Comparison of ENCODE assay signal across 8 cellular contexts in the genomic region with DNA sequence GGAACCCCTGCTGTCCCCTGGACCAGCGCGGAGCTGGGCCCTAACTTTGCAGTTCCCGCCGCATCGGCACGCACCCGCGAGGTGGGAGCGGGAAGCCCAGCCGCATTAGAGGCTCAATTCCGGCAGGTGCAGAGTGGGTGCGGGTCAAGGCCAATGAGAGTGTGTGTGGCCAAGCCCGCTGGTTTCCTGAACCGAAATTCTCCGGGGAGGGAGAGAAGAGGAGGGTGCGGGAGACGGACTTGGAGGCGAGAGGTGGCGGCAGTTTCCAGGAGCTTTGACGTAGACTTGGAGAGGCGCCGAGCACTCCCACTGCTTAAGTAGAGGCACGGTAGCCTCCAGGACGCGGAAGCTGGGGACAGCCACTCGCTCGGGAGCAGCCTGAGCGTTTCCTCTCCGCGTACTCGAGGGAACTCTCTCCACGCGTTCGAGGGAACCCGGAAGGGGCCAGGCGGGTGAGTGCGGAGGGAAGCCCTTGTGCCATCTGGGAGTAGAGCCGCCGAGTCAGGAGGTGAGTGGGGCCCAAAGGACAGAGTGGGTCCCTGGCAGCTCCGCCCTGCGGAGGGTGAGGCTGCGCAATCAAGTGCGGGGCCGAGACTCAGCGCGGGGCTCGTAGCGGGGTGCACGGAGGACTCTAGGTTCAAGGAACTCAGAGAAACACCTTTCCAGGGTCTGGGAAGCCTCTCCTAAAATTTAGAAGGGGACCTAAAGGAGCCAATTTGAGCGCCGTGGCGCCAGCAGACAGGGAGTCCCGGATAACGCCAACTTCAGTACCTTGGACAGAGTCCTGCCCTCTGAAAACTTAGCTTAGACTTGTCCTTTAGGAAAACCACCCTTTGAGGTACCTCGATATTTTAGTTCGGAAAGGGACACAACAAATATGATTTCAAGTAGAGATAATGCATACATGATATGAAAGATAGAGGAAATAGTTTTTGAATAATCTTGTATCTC. TPM values are rescaled to one million over a fixed set of nuclear protein-coding genes. Genes with fewer than 3 reads are reported as not detected.
DNase-seq lines count a peak whose midpoint lies in the region; ATAC-seq and TF ChIP-seq lines count a peak whose summit lies in the region.

A gene (plus strand): TSS at position 413 of the 951 bp plus-strand sequence. CDS start 1,750 bp downstream, outside the sequence.

- no peak within 1 kb of the TSS for H3K27ac Mint-ChIP-seq in stimulated activated effector memory CD8-positive, alpha-beta T cell treated with anti-CD3 and anti-CD28 coated beads, Interleukin-12 subunit alpha, Interleukin-12 subunit beta, amount 100 ng/mL, for 72 hours

- H3K27ac ChIP-seq in Peyer's patch: no peak within 1 kb of the TSS

- DNase-seq in GM03348 (ENCODE audit: low spot score): peak; percentile 76
- peak; percentile 12 for DNase-seq in LoVo (ENCODE audit: low spot score)
- DNase-seq in T47D (ENCODE audit: low read depth in 1 of 2, low spot score in 1 of 2): peak; percentile 58 to 76
- DNase-seq in kidney tubule cell (ENCODE audit: low spot score): peak; percentile 44
- no peak for DNase-seq in Peyer's patch
- DNase-seq in stimulated activated effector memory CD8-positive, alpha-beta T cell treated with anti-CD3 and anti-CD28 coated beads, Interleukin-12 subunit alpha, Interleukin-12 subunit beta, amount 100 ng/mL, for 72 hours (ENCODE audit: low spot score in 2 of 2): no peak
- DNase-seq in NCI-H1105 treated with DMSO at 0.1 percent for 48 hours (lab: John Stamatoyannopoulos, UW): no peak

- H3K4me3 Mint-ChIP-seq in stimulated activated effector memory CD8-positive, alpha-beta T cell treated with anti-CD3 and anti-CD28 coated beads, Interleukin-12 subunit alpha, Interleukin-12 subunit beta, amount 100 ng/mL, for 72 hours: no peak within 1 kb of the TSS

- no peaks in the 10 kb centered on the region for H3K27me3 ChIP-seq in Peyer's patch

- no peaks in the 10 kb centered on the region for H3K4me1 ChIP-seq in Peyer's patch

- TF ChIP-seq CTCF in Peyer's patch (IDR thresholded peaks at IDR 0.05): no peak

- ATAC-seq in GM19455 (IDR thresholded peaks at IDR 0.05; ENCODE audit: unreplicated experiment): no peak
- no peak for ATAC-seq in stimulated activated effector memory CD8-positive, alpha-beta T cell treated with anti-CD3 and anti-CD28 coated beads, Interleukin-12 subunit alpha, Interleukin-12 subunit beta, amount 100 ng/mL, for 72 hours

- no peaks in the 10 kb centered on the region for H3K36me3 Mint-ChIP-seq in stimulated activated effector memory CD8-positive, alpha-beta T cell treated with anti-CD3 and anti-CD28 coated beads, Interleukin-12 subunit alpha, Interleukin-12 subunit beta, amount 100 ng/mL, for 72 hours

- TF ChIP-seq POLR2A in Peyer's patch (IDR thresholded peaks at IDR 0.05): no peak

- H3K36me3 ChIP-seq in Peyer's patch: no peaks in the 10 kb centered on the region

- no peaks in the 10 kb centered on the region for H3K4me1 Mint-ChIP-seq in stimulated activated effector memory CD8-positive, alpha-beta T cell treated with anti-CD3 and anti-CD28 coated beads, Interleukin-12 subunit alpha, Interleukin-12 subunit beta, amount 100 ng/mL, for 72 hours

- no peak within 1 kb of the TSS for H3K4me3 ChIP-seq in Peyer's patch

- no peaks in the 10 kb centered on the region for H3K9me3 Mint-ChIP-seq in stimulated activated effector memory CD8-positive, alpha-beta T cell treated with anti-CD3 and anti-CD28 coated beads, Interleukin-12 subunit alpha, Interleukin-12 subunit beta, amount 100 ng/mL, for 72 hours

- no peaks in the 10 kb centered on the region for H3K9me3 ChIP-seq in Peyer's patch

- in situ Hi-C loops in T47D (cut with HindIII; ENCODE audit: low pct_unique_long_range_greater_than_20kb, low sequenced_read_pairs): no loop called here

RNA-seq across cellular contexts. Expression of the gene that starts here (rescaled TPM):
- not detected for total RNA-seq in Peyer's patch

Comparison
In these comparisons a context has a peak if more than half of its experiments do, and no peak if none do; other contexts are left out.
1. DNase-seq: peak in GM03348 (single experiment), LoVo (single experiment), T47D (2 of 2) and kidney tubule cell (single experiment); none in Peyer's patch (0 of 3), stimulated activated effector memory CD8-positive, alpha-beta T cell treated with anti-CD3 and anti-CD28 coated beads, Interleukin-12 subunit alpha, Interleukin-12 subunit beta, amount 100 ng/mL, for 72 hours (0 of 2) and NCI-H1105 treated with DMSO at 0.1 percent for 48 hours (single experiment).